ENCODE assay signal across 35 cellular contexts in the genomic region with DNA sequence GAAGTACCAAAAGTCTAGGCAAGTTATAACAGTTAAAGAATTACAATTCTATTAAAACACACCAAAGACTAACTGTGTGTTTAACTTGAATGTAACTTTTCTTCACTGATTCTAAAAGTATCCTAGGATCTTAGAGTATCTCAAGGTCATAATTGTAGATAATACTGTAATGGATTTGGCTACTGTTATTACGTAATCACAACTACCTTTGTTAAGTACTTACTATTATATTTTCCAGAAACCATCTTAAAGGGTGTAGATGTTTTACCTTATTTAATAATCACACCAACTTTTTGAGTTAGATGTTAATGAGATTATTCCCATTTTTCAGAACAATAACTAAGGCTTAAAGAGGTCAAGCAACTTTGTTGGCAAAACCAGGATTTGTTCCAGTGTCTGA.
"Had no signal": no experiment of that assay in that cellular context is flagged by ENCODE, and none has a peak within 500 bp of the region (broad histone marks: within the 10 kb centered on the region; RNA-seq: fewer than 3 reads in every experiment).

No MANE protein-coding gene starts in this region.

- H3K9me3 ChIP-seq: MG63 had no signal

- DNase-seq: Karpas-422, Kasumi-1, MG63, MM.1S, MV-4-11, NCI-H1048, NCI-H1092, NCI-H1092 treated with DMSO at 0.1 percent for 48 hours, NCI-H1105, NCI-H1105 treated with DMSO at 0.1 percent for 48 hours, NCI-H1417, NCI-H1417 treated with DMSO at 0.1 percent for 48 hours, NCI-H1436, NCI-H1436 treated with DMSO at 0.1 percent for 48 hours, NCI-H146, NCI-H1694, NCI-H1694 treated with DMSO at 0.1 percent for 48 hours, NCI-H187, NCI-H187 treated with DMSO at 0.1 percent for 48 hours, NCI-H1930, NCI-H2029, NCI-H2029 treated with DMSO at 0.1 percent for 48 hours, NCI-H2081, NCI-H2081 treated with DMSO at 0.1 percent for 48 hours, NCI-H2107, NCI-H2171, NCI-H2171 treated with DMSO at 0.1 percent for 48 hours, NCI-H2227 treated with DMSO at 0.1 percent for 48 hours, NCI-H226, NCI-H345, NCI-H446, NCI-H446 treated with DMSO at 0.1 percent for 48 hours, NCI-H510A, NCI-H510A treated with DMSO at 0.1 percent for 48 hours, NCI-H524 had no signal

- H3K27me3 ChIP-seq: MG63 had no signal

- H3K36me3 ChIP-seq: MG63 had no signal

- H3K4me3 ChIP-seq: MG63 had no signal
